ENCODE assay signal across 8 cellular contexts in genomic region chr14:106348873-106349540, GRCh38.
DNase-seq lines count a peak whose midpoint lies in the region; ATAC-seq, FAIRE-seq and TF ChIP-seq lines count a peak whose summit lies in the region.
"Not testable (repeated sequence)": the region's sequence is repeated elsewhere in the genome, so short reads cannot be mapped to it uniquely, and the experiment has no call there.

No MANE protein-coding gene starts in this region.

- not testable (repeated sequence) for H3K9me3 ChIP-seq in Peyer's patch, heart right ventricle, pancreas

- H3K27me3 ChIP-seq in Peyer's patch = not testable (repeated sequence)
- peaks cover 0 to 43% (median 23%) of the 10 kb centered on the region in 7 donors for H3K27me3 ChIP-seq in heart right ventricle
- H3K27me3 ChIP-seq in pancreas = peaks cover 0 to 42% (median 2%) of the 10 kb centered on the region in 4 donors

- intact Hi-C loops in heart right ventricle (cut with DNase I); pancreas (cut with DNase I): not testable (repeated sequence)

- not testable (repeated sequence) for H3K36me3 ChIP-seq in Peyer's patch, heart right ventricle, pancreas

- TF ChIP-seq CTCF in Peyer's patch (IDR thresholded peaks at IDR 0.05) = peak in 5 of 6 experiments; percentile 28 to 96 (median 55)
- peak in 7 of 9 donors; percentile 22 to 74 (median 27) for TF ChIP-seq CTCF in heart right ventricle (IDR thresholded peaks at IDR 0.05)
- TF ChIP-seq CTCF in pancreas (IDR thresholded peaks at IDR 0.05) = peak; percentile 27 to 84 (median 44)

- DNase-seq in ACHN (peak; percentile 5), Peyer's patch (peak in 2 of 3 donors; percentile 90 to 91), activated gamma-delta T cell treated with Interleukin-2 at 50 U/mL for 16 hours (peak; percentile 91), heart right ventricle (peak in 1 of 2 donors; percentile 26), pancreas (peak; percentile 28 to 93 (median 62))
- DNase-seq in activated CD4-positive, alpha-beta T cell treated with anti-CD3 and anti-CD28 coated beads, Interleukin-2, amount 50 U/mL, for 4 hours = peak; percentile 47 to 54
- DNase-seq in stimulated activated CD8-positive, alpha-beta memory T cell treated with anti-CD3 and anti-CD28 coated beads, Interleukin-15, amount 100 ng/mL, for 48 hours (ENCODE audit: low read depth in 2 of 2) = peak; percentile 54 to 85

- H3K4me1 ChIP-seq in Peyer's patch, heart right ventricle, pancreas: not testable (repeated sequence)

- in situ Hi-C loops in ACHN (cut with HindIII; ENCODE audit: low pct_ligation_motif_present, low pct_unique_long_range_greater_than_20kb, low sequenced_read_pairs) = not testable (repeated sequence)

- peak overlapping the region in 1 of 4 donors; percentile 1 for H3K27ac ChIP-seq in Peyer's patch
- H3K27ac ChIP-seq in heart right ventricle, pancreas: not testable (repeated sequence)

- WGBS in heart right ventricle, 2 donors = 8 to 39% methylated on average over 5 to 8 of the region's 18 CpGs
- 21 to 38% methylated on average over 7 to 18 of the region's 18 CpGs for WGBS in pancreas, 2 donors

- peak overlapping the region in 1 of 4 donors; percentile 7 for H3K4me3 ChIP-seq in Peyer's patch
- H3K4me3 ChIP-seq in heart right ventricle, pancreas: not testable (repeated sequence)

- ATAC-seq in GM18505 (IDR thresholded peaks at IDR 0.05; ENCODE audit: unreplicated experiment); heart right ventricle: not testable (repeated sequence)
- ATAC-seq in pancreas = peak in 2 of 4 donors; percentile 54 to 64

- TF ChIP-seq POLR2A in GM18505 (IDR thresholded peaks at IDR 0.05; ENCODE audit: borderline replicate concordance, extremely low read depth, insufficient read depth, insufficient read length) = peak; percentile 53
- not testable (repeated sequence) for TF ChIP-seq POLR2A in Peyer's patch (IDR thresholded peaks at IDR 0.05)

- FAIRE-seq in pancreas (lab: Jason Lieb, UNC) = not testable (repeated sequence)
